In the genomic region with DNA sequence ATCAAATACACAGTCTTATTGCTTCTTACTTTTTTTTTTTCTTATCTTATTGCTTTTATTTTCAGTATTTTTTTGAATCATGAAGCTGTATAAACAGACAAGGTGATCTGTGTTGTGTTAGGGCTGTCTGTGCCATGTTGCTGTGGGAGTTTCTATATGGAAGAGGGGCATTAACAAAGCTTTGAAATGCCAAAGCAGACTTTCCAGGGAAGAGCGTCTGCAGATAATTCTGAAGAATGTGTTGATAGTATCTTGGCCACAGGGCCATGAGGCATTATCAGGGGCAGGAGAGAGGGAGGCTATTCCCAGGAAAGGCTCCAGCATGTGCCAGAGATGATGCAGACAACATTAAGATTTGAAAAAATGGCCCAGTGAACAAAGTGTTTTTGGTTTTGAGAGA, we compare ENCODE assay signal across 2 cellular contexts.
TF ChIP-seq lines count a peak whose summit lies in the region.

No MANE protein-coding gene starts in this region.

TF ChIP-seq in SK-N-SH, 30 proteins besides CTCF, POLR2A, EP300 and RAD21:
- TF ChIP-seq GATA2 (CRISPR knock-in tag; IDR thresholded peaks at IDR 0.05) = peak; percentile 49
- TF ChIP-seq YY1 (IDR thresholded peaks at IDR 0.05; ENCODE audit: low read depth) = no peak
- no peak for TF ChIP-seq RXRA (IDR thresholded peaks at IDR 0.05; ENCODE audit: borderline replicate concordance, low read depth)
- TF ChIP-seq, protein P1, sequence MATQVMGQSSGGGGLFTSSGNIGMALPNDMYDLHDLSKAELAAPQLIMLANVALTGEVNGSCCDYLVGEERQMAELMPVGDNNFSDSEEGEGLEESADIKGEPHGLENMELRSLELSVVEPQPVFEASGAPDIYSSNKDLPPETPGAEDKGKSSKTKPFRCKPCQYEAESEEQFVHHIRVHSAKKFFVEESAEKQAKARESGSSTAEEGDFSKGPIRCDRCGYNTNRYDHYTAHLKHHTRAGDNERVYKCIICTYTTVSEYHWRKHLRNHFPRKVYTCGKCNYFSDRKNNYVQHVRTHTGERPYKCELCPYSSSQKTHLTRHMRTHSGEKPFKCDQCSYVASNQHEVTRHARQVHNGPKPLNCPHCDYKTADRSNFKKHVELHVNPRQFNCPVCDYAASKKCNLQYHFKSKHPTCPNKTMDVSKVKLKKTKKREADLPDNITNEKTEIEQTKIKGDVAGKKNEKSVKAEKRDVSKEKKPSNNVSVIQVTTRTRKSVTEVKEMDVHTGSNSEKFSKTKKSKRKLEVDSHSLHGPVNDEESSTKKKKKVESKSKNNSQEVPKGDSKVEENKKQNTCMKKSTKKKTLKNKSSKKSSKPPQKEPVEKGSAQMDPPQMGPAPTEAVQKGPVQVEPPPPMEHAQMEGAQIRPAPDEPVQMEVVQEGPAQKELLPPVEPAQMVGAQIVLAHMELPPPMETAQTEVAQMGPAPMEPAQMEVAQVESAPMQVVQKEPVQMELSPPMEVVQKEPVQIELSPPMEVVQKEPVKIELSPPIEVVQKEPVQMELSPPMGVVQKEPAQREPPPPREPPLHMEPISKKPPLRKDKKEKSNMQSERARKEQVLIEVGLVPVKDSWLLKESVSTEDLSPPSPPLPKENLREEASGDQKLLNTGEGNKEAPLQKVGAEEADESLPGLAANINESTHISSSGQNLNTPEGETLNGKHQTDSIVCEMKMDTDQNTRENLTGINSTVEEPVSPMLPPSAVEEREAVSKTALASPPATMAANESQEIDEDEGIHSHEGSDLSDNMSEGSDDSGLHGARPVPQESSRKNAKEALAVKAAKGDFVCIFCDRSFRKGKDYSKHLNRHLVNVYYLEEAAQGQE (IDR thresholded peaks at IDR 0.05; ENCODE audit: low read depth, low read length) = no peak
- peak; percentile 43 for TF ChIP-seq TCF12 (IDR thresholded peaks at IDR 0.05)
- TF ChIP-seq RCOR1 (IDR thresholded peaks at IDR 0.05; ENCODE audit: low read length) = peak; percentile 81

TF ChIP-seq in H1, 55 proteins besides CTCF, POLR2A, EP300 and RAD21:
- TF ChIP-seq, protein P2, sequence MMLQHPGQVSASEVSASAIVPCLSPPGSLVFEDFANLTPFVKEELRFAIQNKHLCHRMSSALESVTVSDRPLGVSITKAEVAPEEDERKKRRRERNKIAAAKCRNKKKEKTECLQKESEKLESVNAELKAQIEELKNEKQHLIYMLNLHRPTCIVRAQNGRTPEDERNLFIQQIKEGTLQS (IDR thresholded peaks at IDR 0.05; ENCODE audit: insufficient read depth, low read depth, low read length) = no peak
- TF ChIP-seq TEAD4 (IDR thresholded peaks at IDR 0.05; ENCODE audit: low read depth, low read length) = no peak
- no peak for TF ChIP-seq GABPA (IDR thresholded peaks at IDR 0.05; ENCODE audit: borderline replicate concordance, insufficient read depth, low read length)
- TF ChIP-seq CREB1 (IDR thresholded peaks at IDR 0.05) = no peak
- TF ChIP-seq, protein P3, sequence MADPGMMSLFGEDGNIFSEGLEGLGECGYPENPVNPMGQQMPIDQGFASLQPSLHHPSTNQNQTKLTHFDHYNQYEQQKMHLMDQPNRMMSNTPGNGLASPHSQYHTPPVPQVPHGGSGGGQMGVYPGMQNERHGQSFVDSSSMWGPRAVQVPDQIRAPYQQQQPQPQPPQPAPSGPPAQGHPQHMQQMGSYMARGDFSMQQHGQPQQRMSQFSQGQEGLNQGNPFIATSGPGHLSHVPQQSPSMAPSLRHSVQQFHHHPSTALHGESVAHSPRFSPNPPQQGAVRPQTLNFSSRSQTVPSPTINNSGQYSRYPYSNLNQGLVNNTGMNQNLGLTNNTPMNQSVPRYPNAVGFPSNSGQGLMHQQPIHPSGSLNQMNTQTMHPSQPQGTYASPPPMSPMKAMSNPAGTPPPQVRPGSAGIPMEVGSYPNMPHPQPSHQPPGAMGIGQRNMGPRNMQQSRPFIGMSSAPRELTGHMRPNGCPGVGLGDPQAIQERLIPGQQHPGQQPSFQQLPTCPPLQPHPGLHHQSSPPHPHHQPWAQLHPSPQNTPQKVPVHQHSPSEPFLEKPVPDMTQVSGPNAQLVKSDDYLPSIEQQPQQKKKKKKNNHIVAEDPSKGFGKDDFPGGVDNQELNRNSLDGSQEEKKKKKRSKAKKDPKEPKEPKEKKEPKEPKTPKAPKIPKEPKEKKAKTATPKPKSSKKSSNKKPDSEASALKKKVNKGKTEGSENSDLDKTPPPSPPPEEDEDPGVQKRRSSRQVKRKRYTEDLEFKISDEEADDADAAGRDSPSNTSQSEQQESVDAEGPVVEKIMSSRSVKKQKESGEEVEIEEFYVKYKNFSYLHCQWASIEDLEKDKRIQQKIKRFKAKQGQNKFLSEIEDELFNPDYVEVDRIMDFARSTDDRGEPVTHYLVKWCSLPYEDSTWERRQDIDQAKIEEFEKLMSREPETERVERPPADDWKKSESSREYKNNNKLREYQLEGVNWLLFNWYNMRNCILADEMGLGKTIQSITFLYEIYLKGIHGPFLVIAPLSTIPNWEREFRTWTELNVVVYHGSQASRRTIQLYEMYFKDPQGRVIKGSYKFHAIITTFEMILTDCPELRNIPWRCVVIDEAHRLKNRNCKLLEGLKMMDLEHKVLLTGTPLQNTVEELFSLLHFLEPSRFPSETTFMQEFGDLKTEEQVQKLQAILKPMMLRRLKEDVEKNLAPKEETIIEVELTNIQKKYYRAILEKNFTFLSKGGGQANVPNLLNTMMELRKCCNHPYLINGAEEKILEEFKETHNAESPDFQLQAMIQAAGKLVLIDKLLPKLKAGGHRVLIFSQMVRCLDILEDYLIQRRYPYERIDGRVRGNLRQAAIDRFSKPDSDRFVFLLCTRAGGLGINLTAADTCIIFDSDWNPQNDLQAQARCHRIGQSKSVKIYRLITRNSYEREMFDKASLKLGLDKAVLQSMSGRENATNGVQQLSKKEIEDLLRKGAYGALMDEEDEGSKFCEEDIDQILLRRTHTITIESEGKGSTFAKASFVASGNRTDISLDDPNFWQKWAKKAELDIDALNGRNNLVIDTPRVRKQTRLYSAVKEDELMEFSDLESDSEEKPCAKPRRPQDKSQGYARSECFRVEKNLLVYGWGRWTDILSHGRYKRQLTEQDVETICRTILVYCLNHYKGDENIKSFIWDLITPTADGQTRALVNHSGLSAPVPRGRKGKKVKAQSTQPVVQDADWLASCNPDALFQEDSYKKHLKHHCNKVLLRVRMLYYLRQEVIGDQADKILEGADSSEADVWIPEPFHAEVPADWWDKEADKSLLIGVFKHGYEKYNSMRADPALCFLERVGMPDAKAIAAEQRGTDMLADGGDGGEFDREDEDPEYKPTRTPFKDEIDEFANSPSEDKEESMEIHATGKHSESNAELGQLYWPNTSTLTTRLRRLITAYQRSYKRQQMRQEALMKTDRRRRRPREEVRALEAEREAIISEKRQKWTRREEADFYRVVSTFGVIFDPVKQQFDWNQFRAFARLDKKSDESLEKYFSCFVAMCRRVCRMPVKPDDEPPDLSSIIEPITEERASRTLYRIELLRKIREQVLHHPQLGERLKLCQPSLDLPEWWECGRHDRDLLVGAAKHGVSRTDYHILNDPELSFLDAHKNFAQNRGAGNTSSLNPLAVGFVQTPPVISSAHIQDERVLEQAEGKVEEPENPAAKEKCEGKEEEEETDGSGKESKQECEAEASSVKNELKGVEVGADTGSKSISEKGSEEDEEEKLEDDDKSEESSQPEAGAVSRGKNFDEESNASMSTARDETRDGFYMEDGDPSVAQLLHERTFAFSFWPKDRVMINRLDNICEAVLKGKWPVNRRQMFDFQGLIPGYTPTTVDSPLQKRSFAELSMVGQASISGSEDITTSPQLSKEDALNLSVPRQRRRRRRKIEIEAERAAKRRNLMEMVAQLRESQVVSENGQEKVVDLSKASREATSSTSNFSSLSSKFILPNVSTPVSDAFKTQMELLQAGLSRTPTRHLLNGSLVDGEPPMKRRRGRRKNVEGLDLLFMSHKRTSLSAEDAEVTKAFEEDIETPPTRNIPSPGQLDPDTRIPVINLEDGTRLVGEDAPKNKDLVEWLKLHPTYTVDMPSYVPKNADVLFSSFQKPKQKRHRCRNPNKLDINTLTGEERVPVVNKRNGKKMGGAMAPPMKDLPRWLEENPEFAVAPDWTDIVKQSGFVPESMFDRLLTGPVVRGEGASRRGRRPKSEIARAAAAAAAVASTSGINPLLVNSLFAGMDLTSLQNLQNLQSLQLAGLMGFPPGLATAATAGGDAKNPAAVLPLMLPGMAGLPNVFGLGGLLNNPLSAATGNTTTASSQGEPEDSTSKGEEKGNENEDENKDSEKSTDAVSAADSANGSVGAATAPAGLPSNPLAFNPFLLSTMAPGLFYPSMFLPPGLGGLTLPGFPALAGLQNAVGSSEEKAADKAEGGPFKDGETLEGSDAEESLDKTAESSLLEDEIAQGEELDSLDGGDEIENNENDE (IDR thresholded peaks at IDR 0.05; ENCODE audit: insufficient replicate concordance, low read length) = no peak
- TF ChIP-seq, protein P4, sequence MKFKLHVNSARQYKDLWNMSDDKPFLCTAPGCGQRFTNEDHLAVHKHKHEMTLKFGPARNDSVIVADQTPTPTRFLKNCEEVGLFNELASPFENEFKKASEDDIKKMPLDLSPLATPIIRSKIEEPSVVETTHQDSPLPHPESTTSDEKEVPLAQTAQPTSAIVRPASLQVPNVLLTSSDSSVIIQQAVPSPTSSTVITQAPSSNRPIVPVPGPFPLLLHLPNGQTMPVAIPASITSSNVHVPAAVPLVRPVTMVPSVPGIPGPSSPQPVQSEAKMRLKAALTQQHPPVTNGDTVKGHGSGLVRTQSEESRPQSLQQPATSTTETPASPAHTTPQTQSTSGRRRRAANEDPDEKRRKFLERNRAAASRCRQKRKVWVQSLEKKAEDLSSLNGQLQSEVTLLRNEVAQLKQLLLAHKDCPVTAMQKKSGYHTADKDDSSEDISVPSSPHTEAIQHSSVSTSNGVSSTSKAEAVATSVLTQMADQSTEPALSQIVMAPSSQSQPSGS (IDR thresholded peaks at IDR 0.05; ENCODE audit: low read length) = no peak
- TF ChIP-seq RFX5 (IDR thresholded peaks at IDR 0.05; ENCODE audit: borderline replicate concordance, low read depth, low read length) = no peak
- TF ChIP-seq SAP30 (IDR thresholded peaks at IDR 0.05; ENCODE audit: insufficient read depth, insufficient replicate concordance, low read length) = no peak
- no peak for TF ChIP-seq POU5F1 (IDR thresholded peaks at IDR 0.05; ENCODE audit: low read depth, low read length)
- no peak for TF ChIP-seq CBX8 (IDR thresholded peaks at IDR 0.05; ENCODE audit: borderline replicate concordance, low read depth, low read length)
- TF ChIP-seq SP2 (IDR thresholded peaks at IDR 0.05; ENCODE audit: low read length) = no peak
- TF ChIP-seq, protein P5, sequence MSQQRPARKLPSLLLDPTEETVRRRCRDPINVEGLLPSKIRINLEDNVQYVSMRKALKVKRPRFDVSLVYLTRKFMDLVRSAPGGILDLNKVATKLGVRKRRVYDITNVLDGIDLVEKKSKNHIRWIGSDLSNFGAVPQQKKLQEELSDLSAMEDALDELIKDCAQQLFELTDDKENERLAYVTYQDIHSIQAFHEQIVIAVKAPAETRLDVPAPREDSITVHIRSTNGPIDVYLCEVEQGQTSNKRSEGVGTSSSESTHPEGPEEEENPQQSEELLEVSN (IDR thresholded peaks at IDR 0.05) = no peak
